In genomic region chr14:68922886-68923285, GRCh38 we compare ENCODE assay signal across 13 cellular contexts. TPM values are rescaled to one million over a fixed set of nuclear protein-coding genes. Genes with fewer than 3 reads are reported as not detected.
DNase-seq lines count a peak whose midpoint lies in the region; ATAC-seq and TF ChIP-seq lines count a peak whose summit lies in the region.
"Had no signal": no experiment of that assay in that cellular context is flagged by ENCODE, and none has a peak within 500 bp of the region (broad histone marks: within the 10 kb centered on the region; RNA-seq: fewer than 3 reads in every experiment).

No MANE protein-coding gene starts in this region.

- H3K9ac ChIP-seq in adipocyte (ENCODE audit: low read length) (peak overlapping the region; percentile 23), liver (ENCODE audit: low read depth in 1 of 2, low read length in 2 of 2) (no peak overlapping the region), subcutaneous abdominal adipose tissue (ENCODE audit: low read length in 5 of 5) (peak overlapping the region in 3 of 5 donors; percentile 8 to 58 (median 52))

- DNase-seq in NCI-H2171 treated with DMSO at 0.1 percent for 48 hours (lab: John Stamatoyannopoulos, UW) (peak; percentile 45), NCI-H2171 (lab: John Stamatoyannopoulos, UW) (no peak), adipocyte (ENCODE audit: low read depth) (no peak), NOMO-1 treated with dmso at 0.1 percent for 144 hours (lab: John Stamatoyannopoulos, UW; ENCODE audit: unreplicated experiment) (no peak), OCI-M1 (lab: John Stamatoyannopoulos, UW) (no peak)
- DNase-seq: Calu3, NCI-H1930, substantia nigra had no signal

- H3K9me3 ChIP-seq in adipocyte (ENCODE audit: control insufficient read depth, low read length), result peaks cover 4% of the 10 kb centered on the region
- H3K9me3 ChIP-seq in liver (ENCODE audit: control insufficient read depth in 4 of 4, low read length in 3 of 4), result no peaks in the 10 kb centered on the region
- peaks cover 5 to 13% (median 10%) of the 10 kb centered on the region in 5 donors for H3K9me3 ChIP-seq in subcutaneous abdominal adipose tissue (ENCODE audit: control insufficient read depth in 5 of 5, low read length in 5 of 5)

- H3K4me1 ChIP-seq in adipocyte (ENCODE audit: control insufficient read depth, insufficient read depth, low read length) (peaks cover 24% of the 10 kb centered on the region), liver (ENCODE audit: control insufficient read depth in 4 of 4, insufficient read depth in 4 of 4, low read length in 3 of 4) (peaks cover 0 to 18% (median 9%) of the 10 kb centered on the region in 4 donors), subcutaneous abdominal adipose tissue (ENCODE audit: control insufficient read depth in 5 of 5, insufficient read depth in 5 of 5, low read length in 5 of 5) (peaks cover 6 to 39% (median 34%) of the 10 kb centered on the region in 5 donors)

- no peak for TF ChIP-seq CTCF in liver (IDR thresholded peaks at IDR 0.05; ENCODE audit: low read depth, low read length, missing input control)

- H3K27ac ChIP-seq in liver (ENCODE audit: low read depth in 1 of 2, low read length in 2 of 2) (peak overlapping the region; percentile 49 to 57), subcutaneous abdominal adipose tissue (ENCODE audit: low read depth, low read length) (peak overlapping the region; percentile 86)
- H3K27ac ChIP-seq: 22Rv1 had no signal

- no peak for TF ChIP-seq RAD21 in liver (IDR thresholded peaks at IDR 0.05)

- H3K27me3 ChIP-seq in adipocyte (replicated peaks; ENCODE audit: control insufficient read depth, insufficient read depth, low read length), result no peaks in the 10 kb centered on the region
- no peaks in the 10 kb centered on the region for H3K27me3 ChIP-seq in liver (ENCODE audit: control insufficient read depth in 4 of 4, insufficient read depth in 4 of 4, low read length in 3 of 4)
- no peaks in the 10 kb centered on the region for H3K27me3 ChIP-seq in subcutaneous abdominal adipose tissue (ENCODE audit: control insufficient read depth in 5 of 5, insufficient read depth in 4 of 5, low read length in 5 of 5)

- H3K4me3 ChIP-seq in adipocyte (ENCODE audit: low read length) (no peak overlapping the region), liver (ENCODE audit: low read depth in 1 of 3, low read length in 3 of 3) (no peak overlapping the region), subcutaneous abdominal adipose tissue (ENCODE audit: low read depth in 1 of 5, low read length in 5 of 5) (no peak overlapping the region)
- H3K4me3 ChIP-seq: K562 had no signal

- H3K36me3 ChIP-seq in adipocyte (ENCODE audit: control insufficient read depth, insufficient read depth, low read length, severe bottlenecking) (peaks cover 78% of the 10 kb centered on the region), liver (ENCODE audit: control insufficient read depth in 4 of 4, insufficient read depth in 3 of 4, low read depth in 1 of 4, low read length in 3 of 4) (peaks cover 6 to 21% (median 17%) of the 10 kb centered on the region in 4 donors), subcutaneous abdominal adipose tissue (ENCODE audit: control insufficient read depth in 5 of 5, insufficient read depth in 5 of 5, low read length in 5 of 5) (peaks cover 0 to 25% (median 20%) of the 10 kb centered on the region in 5 donors)

- ATAC-seq in GM21723 (IDR thresholded peaks at IDR 0.05; ENCODE audit: unreplicated experiment), result no peak
- ATAC-seq: K562 had no signal

- 77% methylated on average over 7 of the region's 7 CpGs for WGBS in liver

TF ChIP-seq in liver, 16 proteins besides CTCF, POLR2A, EP300 and RAD21:
- no peak for TF ChIP-seq ATF3 (IDR thresholded peaks at IDR 0.05)
- TF ChIP-seq ZBTB33 (IDR thresholded peaks at IDR 0.05), result no peak
- TF ChIP-seq FOXA2 (IDR thresholded peaks at IDR 0.05), result no peak
- TF ChIP-seq JUND (IDR thresholded peaks at IDR 0.05), result no peak
- TF ChIP-seq REST (IDR thresholded peaks at IDR 0.05), result no peak
- peak; percentile 29 to 74 for TF ChIP-seq RXRA (IDR thresholded peaks at IDR 0.05)
- TF ChIP-seq HNF4A (conservative IDR thresholded peaks at IDR 0.05), result no peak
- no peak for TF ChIP-seq YY1 (IDR thresholded peaks at IDR 0.05)
- TF ChIP-seq TAF1 (conservative IDR thresholded peaks at IDR 0.05), result peak; percentile 44
- TF ChIP-seq EGR1 (IDR thresholded peaks at IDR 0.05; ENCODE audit: low read depth in 2 of 2), result no peak
- TF ChIP-seq HNF4G (IDR thresholded peaks at IDR 0.05), result no peak
- no peak for TF ChIP-seq NR2F2 (IDR thresholded peaks at IDR 0.05)
- peak; percentile 45 for TF ChIP-seq SP1 (IDR thresholded peaks at IDR 0.05)
- TF ChIP-seq FOXA1 (IDR thresholded peaks at IDR 0.05), result no peak
- no peak for TF ChIP-seq MAX (IDR thresholded peaks at IDR 0.05)
- TF ChIP-seq GABPA (IDR thresholded peaks at IDR 0.05 in 1 of 2, conservative IDR thresholded peaks at IDR 0.05 in 1 of 2), result no peak

RNA-seq across cellular contexts. Expression of gene ACTN1, which starts 56.2 kb away (rescaled TPM):
- 100 to 1,000 TPM in 1 of 2 donors, 10 to 100 TPM in 1; 55.4 to 100 TPM for total RNA-seq in liver
- polyA plus RNA-seq in liver, result 10 to 100 TPM; 36.2 to 70.7 TPM

Comparison
In these comparisons a context has a peak if more than half of its experiments do, and no peak if none do; other contexts are left out.
1. H3K9ac ChIP-seq: peak in adipocyte (single experiment) and subcutaneous abdominal adipose tissue (3 of 5); none in liver (0 of 2).